In genomic region chr7:5773661-5774086, GRCh38 we compare ENCODE assay signal across 1 cellular context.
TF ChIP-seq lines count a peak whose summit lies in the region.

No MANE protein-coding gene starts in this region.

TF ChIP-seq in HEK293, 187 proteins besides CTCF, POLR2A, EP300 and RAD21 (continued from another document):
- TF ChIP-seq ZSCAN5A (tag by site-specific recombination; IDR thresholded peaks at IDR 0.05), result no peak
- no peak for TF ChIP-seq ZNF280D (tag by site-specific recombination; IDR thresholded peaks at IDR 0.05)
- no peak for TF ChIP-seq ZNF510 (tag by site-specific recombination; IDR thresholded peaks at IDR 0.05; ENCODE audit: insufficient replicate concordance)
- peak; percentile 43; the same call in 1 of the 2 replicates for TF ChIP-seq INSM2 (tag by site-specific recombination; IDR thresholded peaks at IDR 0.05)
- peak; percentile 66; the same call in 1 of the 2 replicates for TF ChIP-seq ZEB2 (tag by site-specific recombination; IDR thresholded peaks at IDR 0.05)
- peak; percentile 83 for TF ChIP-seq OSR2 (tag by site-specific recombination; IDR thresholded peaks at IDR 0.05)
- no peak for TF ChIP-seq ZNF292 (tag by site-specific recombination; IDR thresholded peaks at IDR 0.05; ENCODE audit: borderline replicate concordance, low read depth)
- peak; percentile 23; the same call in 1 of the 2 replicates for TF ChIP-seq ZNF639 (tag by site-specific recombination; IDR thresholded peaks at IDR 0.05)
- TF ChIP-seq SP2 (tag by site-specific recombination; IDR thresholded peaks at IDR 0.05), result no peak
- TF ChIP-seq BCL11A (tag by site-specific recombination; IDR thresholded peaks at IDR 0.05; ENCODE audit: low read depth), result peak; percentile 72
- no peak for TF ChIP-seq KLF17 (tag by site-specific recombination; IDR thresholded peaks at IDR 0.05)
- no peak for TF ChIP-seq ZSCAN4 (tag by site-specific recombination; IDR thresholded peaks at IDR 0.05)
- peak; percentile 93 for TF ChIP-seq ZNF184 (tag by site-specific recombination; IDR thresholded peaks at IDR 0.05)
- peak; percentile 72 for TF ChIP-seq ZNF600 (tag by site-specific recombination; IDR thresholded peaks at IDR 0.05)
- TF ChIP-seq PBX3 (CRISPR knock-in tag; IDR thresholded peaks at IDR 0.05), result no peak
- TF ChIP-seq PRDM1 (tag by site-specific recombination; IDR thresholded peaks at IDR 0.05), result 0 out of 2 replicates have a peak, but pooled peaks have one; percentile 8
- peak; percentile 67; the same call in 1 of the 2 replicates for TF ChIP-seq ZBTB44 (tag by site-specific recombination; IDR thresholded peaks at IDR 0.05)
- TF ChIP-seq ZNF629 (tag by site-specific recombination; IDR thresholded peaks at IDR 0.05), result peak; percentile 56
- TF ChIP-seq ZNF561 (tag by site-specific recombination; IDR thresholded peaks at IDR 0.05; ENCODE audit: borderline replicate concordance), result no peak
